8 cellular contexts compared by ENCODE assay signal in the genomic region with DNA sequence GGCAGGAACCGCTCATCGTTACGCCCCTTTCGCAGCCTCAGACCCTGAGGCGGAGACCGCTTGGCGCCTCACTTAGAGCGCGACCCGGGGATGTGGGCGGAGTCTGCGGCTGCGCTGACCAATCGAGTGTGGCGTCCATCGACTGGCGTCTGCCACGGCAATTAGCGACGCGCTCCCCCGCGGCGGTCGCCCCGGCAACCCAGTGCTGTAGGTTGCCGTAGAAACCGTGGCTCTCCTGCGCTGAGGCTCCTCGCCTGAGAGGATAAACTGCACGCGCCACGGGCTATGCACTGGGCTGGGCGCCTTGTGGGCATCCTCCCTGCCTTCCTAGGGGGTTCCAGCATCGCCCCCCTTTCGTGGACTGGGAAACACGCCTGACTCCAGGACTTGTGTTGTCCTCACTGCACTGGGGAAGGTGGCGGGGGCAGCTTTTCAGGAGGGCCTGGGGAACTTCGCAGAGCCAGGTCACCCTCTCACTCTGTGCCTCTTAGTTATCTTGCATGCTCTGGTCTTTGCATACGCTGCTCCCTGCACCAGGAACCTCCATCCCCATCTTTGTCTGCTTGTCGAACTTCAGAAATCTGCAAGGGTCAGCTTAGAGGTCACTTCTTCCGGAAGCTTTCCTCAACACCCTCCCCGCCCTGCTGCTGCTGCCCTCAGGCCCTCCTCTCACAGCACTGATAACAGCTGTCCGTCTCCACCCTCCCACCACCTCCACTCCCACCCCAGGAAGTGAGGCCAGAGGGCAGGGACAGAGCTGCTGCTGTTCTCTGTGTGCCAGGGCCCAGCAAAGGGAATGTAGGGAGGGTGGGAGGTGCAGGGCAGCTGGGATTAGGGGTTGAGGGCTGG. TPM values are rescaled to one million over a fixed set of nuclear protein-coding genes. Genes with fewer than 3 reads are reported as not detected.
A peak's percentile ranks its signal among the peaks of the same experiment; 100 is the strongest.
DNase-seq lines count a peak whose midpoint lies in the region; ATAC-seq lines count a peak whose summit lies in the region.

No MANE protein-coding gene starts in this region.

- no peaks in the 10 kb centered on the region for H3K27me3 ChIP-seq in neuron (ENCODE audit: insufficient read depth, low read length)
- H3K27me3 ChIP-seq in stomach smooth muscle (ENCODE audit: control insufficient read depth in 1 of 2, insufficient read depth in 2 of 2, low read length in 2 of 2) = no peaks in the 10 kb centered on the region

- peak overlapping the region; percentile 66 for H2AFZ ChIP-seq in neuron (ENCODE audit: low read depth, low read length)

- H3K4me3 ChIP-seq in neuron (ENCODE audit: low read length) = peak overlapping the region; percentile 62
- H3K4me3 ChIP-seq in stomach smooth muscle (ENCODE audit: low read length in 2 of 2) = peak overlapping the region; percentile 79 to 82

- peak overlapping the region; percentile 60 to 64 for H3K9ac ChIP-seq in stomach smooth muscle (ENCODE audit: low read length in 2 of 2)

- no peaks in the 10 kb centered on the region for H3K36me3 ChIP-seq in neuron (ENCODE audit: insufficient read depth, low read length)
- no peaks in the 10 kb centered on the region for H3K36me3 ChIP-seq in stomach smooth muscle (ENCODE audit: control insufficient read depth in 2 of 2, insufficient read depth in 2 of 2, low read length in 2 of 2)

- DNase-seq in DMS153 (lab: John Stamatoyannopoulos, UW) (peak; percentile 93), M059J (ENCODE audit: low read depth) (peak; percentile 94), SHP77 treated with DMSO at 0.1 percent for 48 hours (lab: John Stamatoyannopoulos, UW) (peak; percentile 86), foreskin melanocyte (peak; percentile 91)
- peak; percentile 38 to 76 (median 58) for DNase-seq in activated naive CD4-positive, alpha-beta T cell (lab: John Stamatoyannopoulos, UW)

- H3K27ac ChIP-seq in stomach smooth muscle (ENCODE audit: low read length) = peak overlapping the region; percentile 49

- H3K4me1 ChIP-seq in neuron (ENCODE audit: insufficient read depth, low read length) (peaks cover 30% of the 10 kb centered on the region), stomach smooth muscle (ENCODE audit: control insufficient read depth, insufficient read depth, low read length) (peaks cover 24% of the 10 kb centered on the region)

- H3K9me3 ChIP-seq in neuron (ENCODE audit: low read length) (no peaks in the 10 kb centered on the region), stomach smooth muscle (ENCODE audit: control insufficient read depth in 2 of 2, low read length in 2 of 2) (no peaks in the 10 kb centered on the region)

- ATAC-seq in GM21786 (IDR thresholded peaks at IDR 0.05; ENCODE audit: unreplicated experiment) = peak; percentile 58

RNA-seq across cellular contexts. Expression of a gene that starts 0.5 kb away (rescaled TPM):
- 2.1 and 3.6 TPM in 2 replicates for total RNA-seq in M059J (2014; rRNA removed; shearing (Covaris generic))

RNA-seq across cellular contexts. Expression of a gene that starts 12.5 kb away (rescaled TPM):
- 50.2 and 52.6 TPM in 2 replicates for total RNA-seq in M059J (2014; rRNA removed; shearing (Covaris generic))

RNA-seq across cellular contexts. Expression of a gene that starts 17.9 kb away (rescaled TPM):
- not detected in 2 replicates for total RNA-seq in M059J (2014; rRNA removed; shearing (Covaris generic))

RNA-seq across cellular contexts. Expression of a gene that starts 31.3 kb away (rescaled TPM):
- not detected in 2 replicates for total RNA-seq in M059J (2014; rRNA removed; shearing (Covaris generic))

RNA-seq across cellular contexts. Expression of a gene that starts 32.3 kb away (rescaled TPM):
- total RNA-seq in M059J (2014; rRNA removed; shearing (Covaris generic)) = 13.0 and 14.0 TPM in 2 replicates

Comparison
In these comparisons a context has a peak if more than half of its experiments do, and no peak if none do; other contexts are left out.
1. Peak in every context shown above with its lines: DNase-seq, ATAC-seq, H3K4me3 ChIP-seq and H3K27ac ChIP-seq.